In genomic region chr19:39759457-39760184, GRCh38 we compare ENCODE assay signal across 19 cellular contexts. TPM values are rescaled to one million over a fixed set of nuclear protein-coding genes. Genes with fewer than 3 reads are reported as not detected.
A peak's percentile ranks its signal among the peaks of the same experiment; 100 is the strongest.
DNase-seq lines count a peak whose midpoint lies in the region; ATAC-seq and TF ChIP-seq lines count a peak whose summit lies in the region.
"Had no signal": no experiment of that assay in that cellular context is flagged by ENCODE, and none has a peak within 500 bp of the region (broad histone marks: within the 10 kb centered on the region; RNA-seq: fewer than 3 reads in every experiment).

No MANE protein-coding gene starts in this region.

- DNase-seq in GM12864 (ENCODE audit: low read depth) (peak; percentile 63), amniotic epithelial cell (ENCODE audit: low read depth) (peak; percentile 1), GM20000 (ENCODE audit: low spot score) (no peak), Caco-2 (no peak)
- DNase-seq: CD8-positive, alpha-beta memory T cell; DMS153; EL; NCI-H1092 treated with DMSO at 0.1 percent for 48 hours; NCI-H1694; NCI-H2107; NCI-H345; NCI-H526 treated with DMSO at 0.1 percent for 48 hours; SK-N-SH had no signal

- intact Hi-C loops in Caco-2 (cut with micrococcal nuclease; ENCODE audit: unreplicated experiment) = loop anchor here (10.0 kb wide), 1 partner anchor 85 kb away; no protein-coding TSS in a partner anchor

- no peaks in the 10 kb centered on the region for H3K9me3 Mint-ChIP-seq in Caco-2 (ENCODE audit: unreplicated experiment)
- H3K9me3 Mint-ChIP-seq: T-helper 1 cell treated with Interleukin-12 subunit alpha and Interleukin-12 subunit beta and Interleukin-4 antibody, amounts not matched to agents 30 μg/mL and 1 μg/mL, for 36 hours had no signal

- no TSS peak for BruUV-seq in Caco-2 (replicated peaks; lab: Mats Ljungman, UMichigan)

- POLR2A ChIA-PET in Caco-2 (lab: Charles Lee) = no interaction called here

- H3K27ac Mint-ChIP-seq in Caco-2 (ENCODE audit: unreplicated experiment) = no peak overlapping the region
- H3K27ac Mint-ChIP-seq: B cell; CD8-positive, alpha-beta memory T cell; T-helper 1 cell treated with Interleukin-12 subunit alpha and Interleukin-12 subunit beta and Interleukin-4 antibody, amounts not matched to agents 30 μg/mL and 1 μg/mL, for 36 hours had no signal

- peaks cover 2% of the 10 kb centered on the region for H3K27me3 ChIP-seq in Caco-2 (replicated peaks; ENCODE audit: control insufficient read depth, insufficient read depth, low read length)

- H3K9me3 ChIP-seq in Caco-2 = no peaks in the 10 kb centered on the region; the same call in 1 of the 2 replicates
- H3K9me3 ChIP-seq: SK-N-SH had no signal

- CTCF ChIA-PET in Caco-2 (lab: Charles Lee) = no interaction called here

- ATAC-seq in GM18520 (IDR thresholded peaks at IDR 0.05; ENCODE audit: unreplicated experiment) (peak; percentile 58), HG03432 (IDR thresholded peaks at IDR 0.05; ENCODE audit: unreplicated experiment) (peak; percentile 52), GM18517 (IDR thresholded peaks at IDR 0.05; ENCODE audit: unreplicated experiment) (no peak)

- TF ChIP-seq CTCF in GM12864 (IDR thresholded peaks at IDR 0.05; ENCODE audit: low read depth, low read length, missing control alignments) (no peak), GM20000 (IDR thresholded peaks at IDR 0.05; ENCODE audit: extremely low read depth, missing control alignments) (no peak), Caco-2 (IDR thresholded peaks at IDR 0.05; ENCODE audit: insufficient read depth in 1 of 2, low read depth in 1 of 2, low read length in 1 of 2, severe bottlenecking in 1 of 2, unreplicated experiment in 1 of 2) (no peak)

- H3K36me3 ChIP-seq in Caco-2 (ENCODE audit: control insufficient read depth, insufficient read depth, low read length) = no peaks in the 10 kb centered on the region

- peaks cover 24% of the 10 kb centered on the region for H3K27me3 Mint-ChIP-seq in Caco-2 (ENCODE audit: insufficient read depth, unreplicated experiment)

- no peaks in the 10 kb centered on the region for H3K4me1 Mint-ChIP-seq in Caco-2 (ENCODE audit: low read depth, unreplicated experiment)
- H3K4me1 Mint-ChIP-seq: B cell; CD8-positive, alpha-beta memory T cell had no signal

- H3K4me3 ChIP-seq in GM12864 (ENCODE audit: low read depth, low read length) (no peak overlapping the region), Caco-2 (ENCODE audit: low read depth, low read length) (no peak overlapping the region)

- H3K36me3 Mint-ChIP-seq in Caco-2 (ENCODE audit: insufficient read depth, unreplicated experiment) = no peaks in the 10 kb centered on the region
- H3K36me3 Mint-ChIP-seq: CD8-positive, alpha-beta memory T cell had no signal

- H3K4me1 ChIP-seq in Caco-2 = no peaks in the 10 kb centered on the region

- no peak overlapping the region for H3K4me3 Mint-ChIP-seq in Caco-2 (ENCODE audit: unreplicated experiment)
- H3K4me3 Mint-ChIP-seq: B cell; T-helper 1 cell treated with Interleukin-12 subunit alpha and Interleukin-12 subunit beta and Interleukin-4 antibody, amounts not matched to agents 30 μg/mL and 1 μg/mL, for 36 hours had no signal

RNA-seq across cellular contexts. Expression of gene LEUTX, which starts 19.0 kb away (rescaled TPM):
- total RNA-seq in Caco-2 (2022) = not detected in 2 replicates
- total RNA-seq: B cell; CD8-positive, alpha-beta memory T cell; HT1080 had no signal

RNA-seq across cellular contexts. Expression of gene CLC, which starts 21.8 kb away (rescaled TPM):
- not detected in 2 replicates for total RNA-seq in Caco-2 (2022)
- total RNA-seq: B cell; CD8-positive, alpha-beta memory T cell; HT1080 had no signal

RNA-seq across cellular contexts. Expression of gene LGALS14, which starts 55.3 kb away (rescaled TPM):
- total RNA-seq in Caco-2 (2022) = 1.2 and 2.4 TPM in 2 replicates
- total RNA-seq: B cell; CD8-positive, alpha-beta memory T cell; HT1080 had no signal

Comparison
In these comparisons a context has a peak if more than half of its experiments do, and no peak if none do; other contexts are left out.
1. DNase-seq: peak in GM12864 (single experiment) and amniotic epithelial cell (single experiment); none in GM20000 (single experiment) and Caco-2 (0 of 2).